19 cellular contexts compared by ENCODE assay signal in the genomic region with DNA sequence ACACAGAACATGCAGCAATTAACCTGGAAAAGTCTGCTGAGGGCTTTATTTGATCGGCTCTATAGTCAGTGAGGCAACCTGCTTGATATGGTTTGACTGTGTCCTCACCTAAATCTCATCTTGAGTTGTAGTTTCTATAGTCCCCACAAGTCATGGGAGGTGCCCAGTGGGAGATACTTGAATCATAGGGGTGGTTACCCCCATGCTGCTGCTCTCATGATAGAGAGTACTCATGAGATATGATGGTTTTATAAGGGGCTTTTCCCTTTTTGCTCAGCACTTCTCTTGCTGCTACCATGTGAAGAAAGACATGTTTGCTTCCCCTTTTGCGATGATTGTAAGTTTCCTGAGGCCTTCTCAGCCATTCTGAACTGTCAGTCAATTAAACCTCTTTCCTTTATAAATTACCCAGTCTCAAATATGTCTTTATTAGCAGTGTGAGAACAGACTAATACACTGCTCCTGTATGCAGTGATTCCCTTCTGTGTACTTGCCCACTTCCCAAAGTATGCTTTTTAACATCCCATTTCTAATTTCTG.
"Had no signal": no experiment of that assay in that cellular context is flagged by ENCODE, and none has a peak within 500 bp of the region (broad histone marks: within the 10 kb centered on the region; RNA-seq: fewer than 3 reads in every experiment).

No MANE protein-coding gene starts in this region.

- H3K36me3 Mint-ChIP-seq: activated naive CD4-positive, alpha-beta T cell treated with anti-CD3 and anti-CD28 coated beads, Interleukin-2, amount 50 U/mL, for 24 hours had no signal

- H3K4me1 Mint-ChIP-seq: central memory CD8-positive, alpha-beta T cell; endodermal cell had no signal

- H3K4me3 Mint-ChIP-seq: activated CD4-positive, alpha-beta T cell treated with anti-CD3 and anti-CD28 coated beads, Interleukin-2, amount 10 ng/mL, durations not matched to agents 24 days and 14 days; activated naive CD4-positive, alpha-beta T cell treated with anti-CD3 and anti-CD28 coated beads, Interleukin-2, amount 50 U/mL, for 24 hours; activated T-cell treated with anti-CD3 and anti-CD28 coated beads, Interleukin-2, amount 50 U/mL, for 72 hours; central memory CD8-positive, alpha-beta T cell; endodermal cell had no signal

- DNase-seq: activated CD4-positive, alpha-beta T cell treated with anti-CD3 and anti-CD28 coated beads, Interleukin-2, amount 10 ng/mL, durations not matched to agents 24 days and 14 days; activated CD8-positive, alpha-beta memory T cell treated with anti-CD3 and anti-CD28 coated beads, Interleukin-2, amount 50 U/mL, for 4 hours; activated gamma-delta T cell; activated T-cell treated with anti-CD3 and anti-CD28 coated beads, Interleukin-2, amount 50 U/mL, for 72 hours; colonic mucosa; endodermal cell; foreskin keratinocyte; hypothalamus; islet precursor cell; left colon; lower lobe of right lung; midbrain; occipital lobe; posterior cingulate gyrus; retina; stimulated activated naive CD4-positive, alpha-beta T cell; substantia nigra had no signal

- H3K9me3 Mint-ChIP-seq: endodermal cell had no signal

- ATAC-seq: foreskin keratinocyte, left colon, lower lobe of right lung had no signal

- H3K27me3 Mint-ChIP-seq: activated CD4-positive, alpha-beta T cell treated with anti-CD3 and anti-CD28 coated beads, Interleukin-2, amount 10 ng/mL, durations not matched to agents 24 days and 14 days; central memory CD8-positive, alpha-beta T cell had no signal

- H3K27ac Mint-ChIP-seq: activated CD4-positive, alpha-beta T cell treated with anti-CD3 and anti-CD28 coated beads, Interleukin-2, amount 10 ng/mL, durations not matched to agents 24 days and 14 days; activated naive CD4-positive, alpha-beta T cell treated with anti-CD3 and anti-CD28 coated beads, Interleukin-2, amount 50 U/mL, for 24 hours; activated T-cell treated with anti-CD3 and anti-CD28 coated beads, Interleukin-2, amount 50 U/mL, for 72 hours; endodermal cell had no signal
